Comparison of ENCODE assay signal across 1 cellular context in the genomic region with DNA sequence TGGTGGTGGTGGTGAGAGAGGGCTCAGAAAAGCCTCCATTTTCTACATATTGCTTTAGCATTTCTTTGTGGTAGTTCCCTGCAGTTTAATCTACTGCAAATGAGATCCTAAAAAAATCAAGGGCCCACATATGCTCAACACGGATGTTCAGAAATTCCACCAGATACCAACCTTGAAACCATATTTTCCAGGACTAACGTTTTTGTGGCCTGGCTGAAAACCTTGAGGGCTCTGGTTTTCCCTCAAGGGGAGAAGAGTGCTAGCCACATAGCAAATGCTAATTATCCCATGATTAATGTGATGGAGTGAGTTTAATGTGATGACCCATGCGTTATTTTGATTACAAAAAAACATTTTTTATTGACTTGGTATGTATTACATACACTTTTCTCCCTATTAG.
TF ChIP-seq lines count a peak whose summit lies in the region.

No MANE protein-coding gene starts in this region.

TF ChIP-seq in K562, 482 proteins besides CTCF, POLR2A, EP300 and RAD21:
- TF ChIP-seq, protein P1, sequence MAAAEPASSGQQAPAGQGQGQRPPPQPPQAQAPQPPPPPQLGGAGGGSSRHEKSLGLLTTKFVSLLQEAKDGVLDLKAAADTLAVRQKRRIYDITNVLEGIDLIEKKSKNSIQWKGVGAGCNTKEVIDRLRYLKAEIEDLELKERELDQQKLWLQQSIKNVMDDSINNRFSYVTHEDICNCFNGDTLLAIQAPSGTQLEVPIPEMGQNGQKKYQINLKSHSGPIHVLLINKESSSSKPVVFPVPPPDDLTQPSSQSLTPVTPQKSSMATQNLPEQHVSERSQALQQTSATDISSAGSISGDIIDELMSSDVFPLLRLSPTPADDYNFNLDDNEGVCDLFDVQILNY (CRISPR knock-in tag; IDR thresholded peaks at IDR 0.05), result no peak
- TF ChIP-seq POLR2AphosphoS5 (IDR thresholded peaks at IDR 0.05; ENCODE audit: control insufficient read depth, insufficient read depth, low read depth, low read length), result no peak
- no peak for TF ChIP-seq ERF (CRISPR knock-in tag; IDR thresholded peaks at IDR 0.05)
- TF ChIP-seq CREBBP (IDR thresholded peaks at IDR 0.05; ENCODE audit: low read depth, low read length), result no peak
- no peak for TF ChIP-seq ZNF212 (CRISPR knock-in tag; IDR thresholded peaks at IDR 0.05)
- TF ChIP-seq FOS (IDR thresholded peaks at IDR 0.05; ENCODE audit: extremely low read depth, insufficient read length), result no peak
- no peak for TF ChIP-seq SIN3A (IDR thresholded peaks at IDR 0.05; ENCODE audit: borderline replicate concordance in 2 of 2, control insufficient read depth in 1 of 2, low read depth in 2 of 2, low read length in 2 of 2)
- TF ChIP-seq YY1 (IDR thresholded peaks at IDR 0.05; ENCODE audit: borderline replicate concordance in 1 of 3, control insufficient read depth in 1 of 3, extremely low read depth in 1 of 3, insufficient read depth in 3 of 3, insufficient read length in 1 of 3, insufficient replicate concordance in 2 of 3, low read depth in 1 of 3, low read length in 2 of 3), result no peak
- no peak for TF ChIP-seq SMARCA5 (IDR thresholded peaks at IDR 0.05)
- TF ChIP-seq YBX1 (IDR thresholded peaks at IDR 0.05), result no peak
- TF ChIP-seq ZNF253 (CRISPR knock-in tag; conservative IDR thresholded peaks at IDR 0.05), result no peak
- TF ChIP-seq CBX2 (IDR thresholded peaks at IDR 0.05; ENCODE audit: insufficient read depth, low read length, poor library complexity, severe bottlenecking), result no peak
- TF ChIP-seq MCM5 (IDR thresholded peaks at IDR 0.05; ENCODE audit: low read depth), result no peak
- TF ChIP-seq MEIS2 (IDR thresholded peaks at IDR 0.05; ENCODE audit: partially characterized antibody), result no peak
- no peak for TF ChIP-seq CHCHD3 (CRISPR knock-in tag; IDR thresholded peaks at IDR 0.05)
- no peak for TF ChIP-seq DIDO1 (tag; IDR thresholded peaks at IDR 0.05; ENCODE audit: low read depth)
- no peak for TF ChIP-seq ZC3H8 (IDR thresholded peaks at IDR 0.05)
- TF ChIP-seq, protein P2, sequence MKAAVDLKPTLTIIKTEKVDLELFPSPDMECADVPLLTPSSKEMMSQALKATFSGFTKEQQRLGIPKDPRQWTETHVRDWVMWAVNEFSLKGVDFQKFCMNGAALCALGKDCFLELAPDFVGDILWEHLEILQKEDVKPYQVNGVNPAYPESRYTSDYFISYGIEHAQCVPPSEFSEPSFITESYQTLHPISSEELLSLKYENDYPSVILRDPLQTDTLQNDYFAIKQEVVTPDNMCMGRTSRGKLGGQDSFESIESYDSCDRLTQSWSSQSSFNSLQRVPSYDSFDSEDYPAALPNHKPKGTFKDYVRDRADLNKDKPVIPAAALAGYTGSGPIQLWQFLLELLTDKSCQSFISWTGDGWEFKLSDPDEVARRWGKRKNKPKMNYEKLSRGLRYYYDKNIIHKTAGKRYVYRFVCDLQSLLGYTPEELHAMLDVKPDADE (conservative IDR thresholded peaks at IDR 0.05; ENCODE audit: control insufficient read depth, low read depth, low read length), result no peak
- no peak for TF ChIP-seq ZBTB1 (CRISPR knock-in tag; IDR thresholded peaks at IDR 0.05; ENCODE audit: borderline replicate concordance, low read depth)
- TF ChIP-seq KLF6 (CRISPR knock-in tag; IDR thresholded peaks at IDR 0.05; ENCODE audit: borderline replicate concordance), result no peak
